25 cellular contexts compared by ENCODE assay signal in genomic region chr5:63535840-63536602, GRCh38.
"Had no signal": no experiment of that assay in that cellular context is flagged by ENCODE, and none has a peak within 500 bp of the region (broad histone marks: within the 10 kb centered on the region; RNA-seq: fewer than 3 reads in every experiment).

No MANE protein-coding gene starts in this region.

- H3K36me3 ChIP-seq: colonic mucosa, esophagus squamous epithelium, gastrocnemius medialis, heart right ventricle, left ventricle myocardium inferior, lower lobe of right lung had no signal

- H3K9me3 ChIP-seq: colonic mucosa, esophagus squamous epithelium, gastrocnemius medialis, heart right ventricle, left ventricle myocardium inferior, lower lobe of right lung had no signal

- DNase-seq: colonic mucosa; cortex of kidney; effector CD8-positive, alpha-beta T cell; effector memory CD8-positive, alpha-beta T cell; endodermal cell; erythroblast; esophagus squamous epithelium; foreskin fibroblast; foreskin melanocyte; gastrocnemius medialis; glutamatergic neuron; head of caudate nucleus; heart right ventricle; hippocampal formation; left cardiac atrium; left ventricle myocardium inferior; lower lobe of right lung; mesenchymal stem cell; mucosa of descending colon; naive B cell had no signal

- H3K4me1 ChIP-seq: colonic mucosa, esophagus squamous epithelium, gastrocnemius medialis, heart right ventricle, left ventricle myocardium inferior, lower lobe of right lung had no signal

- FAIRE-seq: endometrium, islet of Langerhans, keratinocyte had no signal

- H3K27ac ChIP-seq: colonic mucosa, epithelial cell of prostate, esophagus squamous epithelium, gastrocnemius medialis, heart right ventricle, left ventricle myocardium inferior, lower lobe of right lung had no signal

- H3K4me3 ChIP-seq: colonic mucosa, esophagus squamous epithelium, gastrocnemius medialis, heart right ventricle, left ventricle myocardium inferior, lower lobe of right lung, mucosa of descending colon had no signal

- ATAC-seq: effector memory CD8-positive, alpha-beta T cell; esophagus mucosa; gastrocnemius medialis; heart right ventricle; left cardiac atrium; lower lobe of right lung; mucosa of descending colon had no signal

- H3K27me3 ChIP-seq: colonic mucosa, esophagus squamous epithelium, gastrocnemius medialis, heart right ventricle had no signal
